In genomic region chr16:81591538-81591870, GRCh38 we compare ENCODE assay signal across 17 cellular contexts.
"Had no signal": no experiment of that assay in that cellular context is flagged by ENCODE, and none has a peak within 500 bp of the region (broad histone marks: within the 10 kb centered on the region; RNA-seq: fewer than 3 reads in every experiment).

No MANE protein-coding gene starts in this region.

- H3K9me3 ChIP-seq: gastrocnemius medialis, upper lobe of left lung had no signal

- H3K36me3 Mint-ChIP-seq: WTC11 had no signal

- H3K4me3 Mint-ChIP-seq: activated CD4-positive, alpha-beta T cell treated with anti-CD3 and anti-CD28 coated beads for 36 hours; activated naive CD8-positive, alpha-beta T cell treated with anti-CD3 and anti-CD28 coated beads, Interleukin-2, amount 50 U/mL, for 24 hours; stimulated activated naive CD8-positive, alpha-beta T cell treated with anti-CD3 and anti-CD28 coated beads, Interleukin-15, amount 100 ng/mL, for 72 hours; T-helper 2 cell treated with Interferon-gamma antibody and Interleukin-4, amounts not matched to agents 5 μg/mL and 100 μg/mL, for 36 hours; WTC11 had no signal

- DNase-seq: activated CD4-positive, alpha-beta T cell treated with anti-CD3 and anti-CD28 coated beads for 36 hours; activated CD4-positive, alpha-beta T cell treated with anti-CD3 and anti-CD28 coated beads, Interleukin-2, amount 50 U/mL, for 48 hours; activated naive CD4-positive, alpha-beta T cell treated with Interleukin-2 at 50 U/mL for 16 hours; activated naive CD8-positive, alpha-beta T cell treated with anti-CD3 and anti-CD28 coated beads, Interleukin-2, amount 50 U/mL, for 24 hours; anterior cingulate cortex; brain microvascular endothelial cell; cortex of kidney; gastrocnemius medialis; head of caudate nucleus; kidney glomerular epithelial cell; left ventricle myocardium superior; stimulated activated naive CD8-positive, alpha-beta T cell treated with anti-CD3 and anti-CD28 coated beads, Interleukin-15, amount 100 ng/mL, for 72 hours; upper lobe of left lung had no signal

- H3K4me3 ChIP-seq: gastrocnemius medialis, upper lobe of left lung had no signal

- H3K36me3 ChIP-seq: brain microvascular endothelial cell, gastrocnemius medialis, upper lobe of left lung had no signal

- H3K9ac ChIP-seq: parathyroid adenoma had no signal

- ATAC-seq: activated CD4-positive, alpha-beta T cell treated with anti-CD3 and anti-CD28 coated beads for 36 hours; activated naive CD8-positive, alpha-beta T cell treated with anti-CD3 and anti-CD28 coated beads, Interleukin-2, amount 50 U/mL, for 24 hours; esophagus mucosa; stimulated activated naive CD8-positive, alpha-beta T cell treated with anti-CD3 and anti-CD28 coated beads, Interleukin-15, amount 100 ng/mL, for 72 hours; WTC11 had no signal

- H3K27ac Mint-ChIP-seq: activated CD4-positive, alpha-beta T cell treated with anti-CD3 and anti-CD28 coated beads for 36 hours; activated naive CD8-positive, alpha-beta T cell treated with anti-CD3 and anti-CD28 coated beads, Interleukin-2, amount 50 U/mL, for 24 hours; T-helper 2 cell treated with Interferon-gamma antibody and Interleukin-4, amounts not matched to agents 5 μg/mL and 100 μg/mL, for 36 hours; WTC11 had no signal

- H2AFZ ChIP-seq: parathyroid adenoma had no signal

- H3K4me1 ChIP-seq: gastrocnemius medialis, parathyroid adenoma, upper lobe of left lung had no signal

- H3K9me3 Mint-ChIP-seq: activated naive CD8-positive, alpha-beta T cell treated with anti-CD3 and anti-CD28 coated beads, Interleukin-2, amount 50 U/mL, for 24 hours; stimulated activated naive CD8-positive, alpha-beta T cell treated with anti-CD3 and anti-CD28 coated beads, Interleukin-15, amount 100 ng/mL, for 72 hours; T-helper 2 cell treated with Interferon-gamma antibody and Interleukin-4, amounts not matched to agents 5 μg/mL and 100 μg/mL, for 36 hours; WTC11 had no signal

- H3K27ac ChIP-seq: brain microvascular endothelial cell, gastrocnemius medialis, parathyroid adenoma, upper lobe of left lung had no signal

- H3K27me3 Mint-ChIP-seq: activated CD4-positive, alpha-beta T cell treated with anti-CD3 and anti-CD28 coated beads for 36 hours; activated naive CD8-positive, alpha-beta T cell treated with anti-CD3 and anti-CD28 coated beads, Interleukin-2, amount 50 U/mL, for 24 hours; stimulated activated naive CD8-positive, alpha-beta T cell treated with anti-CD3 and anti-CD28 coated beads, Interleukin-15, amount 100 ng/mL, for 72 hours had no signal

- H3K27me3 ChIP-seq: brain microvascular endothelial cell, gastrocnemius medialis, upper lobe of left lung had no signal
